In genomic region chr17:42252528-42253172, GRCh38 we compare ENCODE assay signal across 12 cellular contexts. TPM values are rescaled to one million over a fixed set of nuclear protein-coding genes. Genes with fewer than 3 reads are reported as not detected.
A peak's percentile ranks its signal among the peaks of the same experiment; 100 is the strongest.
DNase-seq lines count a peak whose midpoint lies in the region; ATAC-seq, FAIRE-seq and TF ChIP-seq lines count a peak whose summit lies in the region.
"Had no signal": no experiment of that assay in that cellular context is flagged by ENCODE, and none has a peak within 500 bp of the region (broad histone marks: within the 10 kb centered on the region; RNA-seq: fewer than 3 reads in every experiment).

No MANE protein-coding gene starts in this region.

- H3K4me3 ChIP-seq in bronchial epithelial cell (ENCODE audit: low read depth, low read length) = no peak overlapping the region
- H3K4me3 ChIP-seq: lung had no signal

- no peaks in the 10 kb centered on the region for H3K36me3 ChIP-seq in bronchial epithelial cell (ENCODE audit: control insufficient read depth, insufficient read depth, low read length)

- no peaks in the 10 kb centered on the region for H3K27me3 ChIP-seq in bronchial epithelial cell (ENCODE audit: control insufficient read depth, insufficient read depth, low read length)

- POLR2A ChIA-PET in naive thymus-derived CD8-positive, alpha-beta T cell (lab: Charles Lee) = interaction anchor here (2.2 kb wide), 1 partner anchor 36 kb away, joined by 9 read pairs; the partner anchor contains the start of gene STAT5A

- H3K9me3 Mint-ChIP-seq in naive thymus-derived CD8-positive, alpha-beta T cell = no peaks in the 10 kb centered on the region

- peaks cover 26 to 74% (median 68%) of the 10 kb centered on the region in 4 donors for H3K4me1 Mint-ChIP-seq in naive thymus-derived CD8-positive, alpha-beta T cell

- H3K27me3 Mint-ChIP-seq in naive thymus-derived CD8-positive, alpha-beta T cell = no peaks in the 10 kb centered on the region

- peaks cover 0 to 2% (median 0%) of the 10 kb centered on the region in 3 donors for H3K36me3 Mint-ChIP-seq in naive thymus-derived CD8-positive, alpha-beta T cell

- no peak overlapping the region for H3K4me3 Mint-ChIP-seq in naive thymus-derived CD8-positive, alpha-beta T cell

- FAIRE-seq in bronchial epithelial cell (lab: Jason Lieb, UNC) = no peak

- DNase-seq in EL = peak; percentile 45
- peak; percentile 46 for DNase-seq in NCI-H69 (lab: John Stamatoyannopoulos, UW)
- DNase-seq in bronchial epithelial cell (ENCODE audit: low read depth) = peak; percentile 88
- DNase-seq in naive thymus-derived CD8-positive, alpha-beta T cell = no peak
- no peak for DNase-seq in NCI-H1436 treated with DMSO at 0.1 percent for 48 hours (lab: John Stamatoyannopoulos, UW)
- no peak for DNase-seq in SKM-1 treated with dmso at 0.1 percent for 144 hours (lab: John Stamatoyannopoulos, UW; ENCODE audit: unreplicated experiment)
- DNase-seq in stimulated activated naive CD4-positive, alpha-beta T cell (lab: John Stamatoyannopoulos, UW) = no peak
- DNase-seq: DMS 273 treated with DMSO at 0.1 percent for 48 hours, foreskin melanocyte, NCI-H1048 had no signal

- H3K27ac Mint-ChIP-seq in naive thymus-derived CD8-positive, alpha-beta T cell = peak overlapping the region; percentile 79 to 97 (median 85)

- no peak for TF ChIP-seq CTCF in bronchial epithelial cell (IDR thresholded peaks at IDR 0.05; ENCODE audit: insufficient read depth, low read length, severe bottlenecking)

- no peak for ATAC-seq in naive thymus-derived CD8-positive, alpha-beta T cell
- ATAC-seq in GM19397 (IDR thresholded peaks at IDR 0.05; ENCODE audit: unreplicated experiment) = no peak

RNA-seq across cellular contexts. Expression of gene STAT5B, which starts 23.5 kb away (rescaled TPM):
- total RNA-seq in bronchial epithelial cell = 11.6 and 12.2 TPM in 2 replicates
- 100 to 1,000 TPM; 137 to 149 TPM for total RNA-seq in naive thymus-derived CD8-positive, alpha-beta T cell
- 10 to 100 TPM; 66.3 to 94.0 (median 82.8) TPM for polyA plus RNA-seq in naive thymus-derived CD8-positive, alpha-beta T cell

RNA-seq across cellular contexts. Expression of gene STAT5A, which starts 35.6 kb away (rescaled TPM):
- total RNA-seq in bronchial epithelial cell = 1.3 TPM in 2 replicates
- 100 to 1,000 TPM; 117 to 122 TPM for total RNA-seq in naive thymus-derived CD8-positive, alpha-beta T cell
- 100 to 1,000 TPM in 1 of 3 donors, 10 to 100 TPM in 2; 59.6 to 115 (median 89.1) TPM for polyA plus RNA-seq in naive thymus-derived CD8-positive, alpha-beta T cell

RNA-seq across cellular contexts. Expression of gene GHDC, which starts 58.4 kb away (rescaled TPM):
- total RNA-seq in bronchial epithelial cell = 5.9 and 6.8 TPM in 2 replicates
- total RNA-seq in naive thymus-derived CD8-positive, alpha-beta T cell = 10 to 100 TPM; 25.8 to 29.6 TPM
- 10 to 100 TPM; 15.3 to 21.5 (median 17.3) TPM for polyA plus RNA-seq in naive thymus-derived CD8-positive, alpha-beta T cell

Comparison
In these comparisons a context has a peak if more than half of its experiments do, and no peak if none do; other contexts are left out.
1. DNase-seq: peak in EL (single experiment), NCI-H69 (single experiment) and bronchial epithelial cell (single experiment); none in naive thymus-derived CD8-positive, alpha-beta T cell (0 of 10), NCI-H1436 treated with DMSO at 0.1 percent for 48 hours (single experiment), SKM-1 treated with dmso at 0.1 percent for 144 hours (single experiment) and stimulated activated naive CD4-positive, alpha-beta T cell (0 of 6).
2. RNA of gene STAT5B, which starts 23.5 kb away (total RNA-seq): 137 to 149 TPM in naive thymus-derived CD8-positive, alpha-beta T cell; 11.6 to 12.2 TPM in bronchial epithelial cell; every median in the first group is over 10 times any median in the second.
3. RNA of gene STAT5A, which starts 35.6 kb away (total RNA-seq): 117 to 122 TPM in naive thymus-derived CD8-positive, alpha-beta T cell; 1.3 TPM in bronchial epithelial cell; every median in the first group is over 10 times any median in the second.